14 cellular contexts compared by ENCODE assay signal in genomic region chr4:48331577-48332340, GRCh38. TPM values are rescaled to one million over a fixed set of nuclear protein-coding genes. Genes with fewer than 3 reads are reported as not detected.
DNase-seq lines count a peak whose midpoint lies in the region; ATAC-seq and TF ChIP-seq lines count a peak whose summit lies in the region.
"Had no signal": no experiment of that assay in that cellular context is flagged by ENCODE, and none has a peak within 500 bp of the region (broad histone marks: within the 10 kb centered on the region; RNA-seq: fewer than 3 reads in every experiment).

No MANE protein-coding gene starts in this region.

- H2BK5ac ChIP-seq in trophoblast cell (ENCODE audit: low read depth, low read length, poor library complexity): no peak overlapping the region

- no peak overlapping the region; the same call in 1 of the 2 replicates for H3K4me3 ChIP-seq in PC-9
- H3K4me3 ChIP-seq in fibroblast of mammary gland (ENCODE audit: control insufficient read depth, low read depth, low read length): no peak overlapping the region
- H3K4me3 ChIP-seq in trophoblast cell (ENCODE audit: low read depth, low read length): no peak overlapping the region
- no peak overlapping the region for H3K4me3 ChIP-seq in sigmoid colon
- H3K4me3 ChIP-seq in A673 (ENCODE audit: low read depth, low read length, poor library complexity, severe bottlenecking): no peak overlapping the region
- H3K4me3 ChIP-seq: ovary had no signal

- intact Hi-C loops in PC-9 (cut with micrococcal nuclease; ENCODE audit: unreplicated experiment) (no loop called here), sigmoid colon (cut with DNase I) (no loop called here), A673 (cut with micrococcal nuclease; ENCODE audit: unreplicated experiment) (no loop called here)

- H4K20me1 ChIP-seq in PC-9 (ENCODE audit: insufficient read depth): no peaks in the 10 kb centered on the region

- peaks cover 3% of the 10 kb centered on the region for H3K79me1 ChIP-seq in trophoblast cell (ENCODE audit: low read length)

- H3F3A ChIP-seq in PC-9 (ENCODE audit: insufficient read depth, low read depth): peaks cover 52% of the 10 kb centered on the region

- no CpG with 5 or more reads among the region's 9 CpGs for WGBS in trophoblast cell (ENCODE audit: extremely low coverage, insufficient coverage, insufficient read length)
- 86 to 93% methylated on average over 9 of the region's 9 CpGs for WGBS in sigmoid colon, 2 donors

- H3K4ac ChIP-seq in trophoblast cell (ENCODE audit: low read depth, low read length): no peak overlapping the region

- no peak overlapping the region for H2BK120ac ChIP-seq in trophoblast cell (ENCODE audit: insufficient read depth, low read length, poor library complexity)

- H4K8ac ChIP-seq in trophoblast cell (ENCODE audit: low read depth, low read length): no peak overlapping the region

- no peak overlapping the region for H2BK12ac ChIP-seq in trophoblast cell (ENCODE audit: low read length)

- no peak overlapping the region for H2AK5ac ChIP-seq in trophoblast cell (ENCODE audit: low read length)

- H3K79me2 ChIP-seq in PC-9 (ENCODE audit: low read depth) (no peaks in the 10 kb centered on the region), trophoblast cell (ENCODE audit: control insufficient read depth, insufficient read depth, low read length, poor library complexity) (no peaks in the 10 kb centered on the region)

- POLR2A ChIA-PET in PC-9 (lab: Charles Lee; ENCODE audit: unreplicated experiment): no interaction called here
- POLR2A ChIA-PET in A673 (lab: Charles Lee; ENCODE audit: low non-redundant PET): no interaction called here

- no peak for TF ChIP-seq POLR2A in sigmoid colon (IDR thresholded peaks at IDR 0.05)

- TF ChIP-seq CTCF in PC-9 (conservative IDR thresholded peaks at IDR 0.05) (no peak), fibroblast of mammary gland (conservative IDR thresholded peaks at IDR 0.05; ENCODE audit: control insufficient read depth, insufficient read depth, low read depth, low read length) (no peak), sigmoid colon (IDR thresholded peaks at IDR 0.05) (no peak), A673 (conservative IDR thresholded peaks at IDR 0.05; ENCODE audit: low read depth, low read length) (no peak)

- H4K91ac ChIP-seq in trophoblast cell (ENCODE audit: low read depth, low read length): no peak overlapping the region

- H3K9ac ChIP-seq in trophoblast cell (ENCODE audit: low read length): no peak overlapping the region

- no peaks in the 10 kb centered on the region for H3K27me3 ChIP-seq in PC-9 (ENCODE audit: insufficient read depth, low read depth)
- H3K27me3 ChIP-seq in trophoblast cell (ENCODE audit: insufficient read depth, low read length): no peaks in the 10 kb centered on the region
- H3K27me3 ChIP-seq in sigmoid colon: no peaks in the 10 kb centered on the region
- H3K27me3 ChIP-seq in A673 (replicated peaks; ENCODE audit: insufficient read depth, low read depth, low read length, poor library complexity): no peaks in the 10 kb centered on the region
- H3K27me3 ChIP-seq: ovary had no signal

- H3K36me3 ChIP-seq in PC-9 (ENCODE audit: low read depth): no peaks in the 10 kb centered on the region
- H3K36me3 ChIP-seq in trophoblast cell (ENCODE audit: control insufficient read depth in 1 of 2, insufficient read depth in 2 of 2, low read length in 2 of 2): no peaks in the 10 kb centered on the region
- no peaks in the 10 kb centered on the region for H3K36me3 ChIP-seq in sigmoid colon
- H3K36me3 ChIP-seq in A673 (ENCODE audit: insufficient read depth, low read length, poor library complexity, severe bottlenecking): no peaks in the 10 kb centered on the region
- H3K36me3 ChIP-seq: ovary had no signal

- BruUV-seq in PC-9 (replicated peaks; lab: Mats Ljungman, UMichigan): no TSS peak
- BruUV-seq in A673 (replicated peaks; lab: Mats Ljungman, UMichigan): no TSS peak

- H3K4me1 ChIP-seq in PC-9 (replicated peaks; ENCODE audit: insufficient read depth) (peaks cover 55% of the 10 kb centered on the region), trophoblast cell (ENCODE audit: control insufficient read depth in 1 of 2, insufficient read depth in 2 of 2, low read length in 2 of 2) (peaks cover 0 to 5% of the 10 kb centered on the region in 2 experiments), sigmoid colon (peaks cover 0 to 4% (median 0%) of the 10 kb centered on the region in 4 donors), A673 (ENCODE audit: insufficient read depth, low read length, poor library complexity, severe bottlenecking) (peaks cover 8% of the 10 kb centered on the region)

- H4K12ac ChIP-seq in trophoblast cell (ENCODE audit: low read depth, low read length): no peak overlapping the region

- H3K9me2 ChIP-seq in PC-9 (ENCODE audit: insufficient read depth): no peaks in the 10 kb centered on the region

- no peak for TF ChIP-seq EP300 in sigmoid colon (IDR thresholded peaks at IDR 0.05)

- ATAC-seq in GM21619 (IDR thresholded peaks at IDR 0.05; ENCODE audit: unreplicated experiment): no peak
- ATAC-seq: activated CD8-positive, alpha-beta T cell treated with anti-CD3 and anti-CD28 coated beads, Interleukin-2, amount 10 ng/mL, durations not matched to agents 7 days and 5 days; left colon had no signal

- H3K4me2 ChIP-seq in PC-9 (peak overlapping the region; percentile 52), trophoblast cell (ENCODE audit: low read length) (no peak overlapping the region)

- CTCF ChIA-PET in PC-9 (lab: Charles Lee) (no interaction called here), A673 (lab: Charles Lee) (no interaction called here)

- H3K18ac ChIP-seq in trophoblast cell (ENCODE audit: low read length): no peak overlapping the region

- H2AFZ ChIP-seq in PC-9 (peak overlapping the region; percentile 60), trophoblast cell (ENCODE audit: insufficient read depth, low read length, poor library complexity) (no peak overlapping the region)

- in situ Hi-C loops in Caki2 (cut with HindIII; ENCODE audit: low pct_unique_long_range_greater_than_20kb, low sequenced_read_pairs): no loop called here

- peak overlapping the region; percentile 87 for H3K27ac ChIP-seq in PC-9
- peak overlapping the region; percentile 53 for H3K27ac ChIP-seq in trophoblast cell (ENCODE audit: low read depth, low read length)
- H3K27ac ChIP-seq in sigmoid colon: no peak overlapping the region
- no peak overlapping the region for H3K27ac ChIP-seq in A673 (ENCODE audit: low read depth, low read length, poor library complexity, severe bottlenecking)
- H3K27ac ChIP-seq: ovary had no signal

- H3K14ac ChIP-seq in trophoblast cell (ENCODE audit: low read length): no peak overlapping the region

- no peak overlapping the region for H3K23ac ChIP-seq in trophoblast cell (ENCODE audit: low read length)

- H3K9me3 ChIP-seq in PC-9 (ENCODE audit: insufficient read depth, low read depth) (no peaks in the 10 kb centered on the region), trophoblast cell (ENCODE audit: insufficient read depth, low read depth, low read length) (no peaks in the 10 kb centered on the region), sigmoid colon (no peaks in the 10 kb centered on the region), A673 (ENCODE audit: low read depth, low read length, poor library complexity, severe bottlenecking) (no peaks in the 10 kb centered on the region)
- H3K9me3 ChIP-seq: ovary had no signal

- DNase-seq in Caki2 (ENCODE audit: low read depth) (peak; percentile 12), PC-9 (peak; percentile 44 to 86), fibroblast of mammary gland (ENCODE audit: low read depth) (peak; percentile 86), trophoblast cell (peak; percentile 93 to 99), sigmoid colon (no peak), A673 (ENCODE audit: low spot score) (no peak), iPS-NIHi7 (ENCODE audit: extremely low spot score) (no peak)
- DNase-seq: activated CD8-positive, alpha-beta T cell treated with anti-CD3 and anti-CD28 coated beads, Interleukin-2, amount 10 ng/mL, durations not matched to agents 7 days and 5 days; amniotic stem cell; left colon; NCI-H1105; NCI-H774; ovary had no signal

RNA-seq across cellular contexts. Expression of gene SLAIN2, which starts 9.6 kb away (rescaled TPM):
- 24.7 and 115 TPM in 2 replicates for total RNA-seq in Caki2 (2014; rRNA removed; shearing (Covaris generic); ENCODE audit: low replicate concordance)
- total RNA-seq in PC-9 (2021) (31.5 and 70.4 TPM in 2 replicates), sigmoid colon (100 to 1,000 TPM in 3 of 4 donors, 10 to 100 TPM in 1; 95.9 to 167 (median 112) TPM), A673 (2021) (74.0 and 79.1 TPM in 2 replicates)
- 131 and 137 TPM in 2 replicates for polyA plus RNA-seq in trophoblast cell (2013)
- polyA plus RNA-seq in sigmoid colon: 10 to 100 TPM; 25.6 to 48.0 (median 33.5) TPM

Comparison
In these comparisons a context has a peak if more than half of its experiments do, and no peak if none do; other contexts are left out.
1. DNase-seq: peak in Caki2 (single experiment), PC-9 (2 of 2), fibroblast of mammary gland (single experiment) and trophoblast cell (2 of 2); none in sigmoid colon (single experiment), A673 (single experiment) and iPS-NIHi7 (single experiment).
2. H3K27ac ChIP-seq: peak in PC-9 (single experiment) and trophoblast cell (single experiment); none in sigmoid colon (0 of 4) and A673 (single experiment).